Comparison of ENCODE assay signal across 9 cellular contexts in genomic region chr7:37901236-37901827, GRCh38. TPM values are rescaled to one million over a fixed set of nuclear protein-coding genes. Genes with fewer than 3 reads are reported as not detected.
DNase-seq lines count a peak whose midpoint lies in the region; ATAC-seq and TF ChIP-seq lines count a peak whose summit lies in the region.
"Had no signal": no experiment of that assay in that cellular context is flagged by ENCODE, and none has a peak within 500 bp of the region (broad histone marks: within the 10 kb centered on the region; RNA-seq: fewer than 3 reads in every experiment).

No MANE protein-coding gene starts in this region.

- no peaks in the 10 kb centered on the region for H3K27me3 ChIP-seq in lower lobe of right lung (ENCODE audit: low read depth)

- peak; percentile 42 for ATAC-seq in activated CD8-positive, alpha-beta T cell treated with anti-CD3 and anti-CD28 coated beads for 36 hours
- ATAC-seq in activated CD8-positive, alpha-beta T cell treated with anti-CD3 and anti-CD28 coated beads, Interleukin-2, amount 10 ng/mL, durations not matched to agents 7 days and 5 days, result no peak
- peak; percentile 54 to 74 for ATAC-seq in lower lobe of right lung
- ATAC-seq in GM19035 (IDR thresholded peaks at IDR 0.05; ENCODE audit: unreplicated experiment), result no peak
- ATAC-seq in GM21526 (IDR thresholded peaks at IDR 0.05; ENCODE audit: low FRiP score, unreplicated experiment), result no peak

- no peak overlapping the region for H3K27ac Mint-ChIP-seq in activated CD8-positive, alpha-beta T cell treated with anti-CD3 and anti-CD28 coated beads for 36 hours
- H3K27ac Mint-ChIP-seq in activated CD8-positive, alpha-beta T cell treated with anti-CD3 and anti-CD28 coated beads, Interleukin-2, amount 10 ng/mL, durations not matched to agents 7 days and 5 days, result no peak overlapping the region
- H3K27ac Mint-ChIP-seq: activated naive CD8-positive, alpha-beta T cell had no signal

- H3K27me3 Mint-ChIP-seq in activated CD8-positive, alpha-beta T cell treated with anti-CD3 and anti-CD28 coated beads for 36 hours, result peaks cover 2% of the 10 kb centered on the region
- H3K27me3 Mint-ChIP-seq in activated CD8-positive, alpha-beta T cell treated with anti-CD3 and anti-CD28 coated beads, Interleukin-2, amount 10 ng/mL, durations not matched to agents 7 days and 5 days (ENCODE audit: low read depth), result peaks cover 6% of the 10 kb centered on the region

- H3K4me1 ChIP-seq in lower lobe of right lung, result no peaks in the 10 kb centered on the region

- intact Hi-C loops in activated CD8-positive, alpha-beta T cell treated with anti-CD3 and anti-CD28 coated beads for 36 hours (cut with micrococcal nuclease), result loop anchor here (10.0 kb wide), 1 partner anchor 203 kb away; no protein-coding TSS in a partner anchor
- intact Hi-C loops in lower lobe of right lung (cut with DNase I), result no loop called here

- no peaks in the 10 kb centered on the region for H3K9me3 Mint-ChIP-seq in activated CD8-positive, alpha-beta T cell treated with anti-CD3 and anti-CD28 coated beads for 36 hours
- H3K9me3 Mint-ChIP-seq in activated CD8-positive, alpha-beta T cell treated with anti-CD3 and anti-CD28 coated beads, Interleukin-2, amount 10 ng/mL, durations not matched to agents 7 days and 5 days (ENCODE audit: insufficient read depth), result no peaks in the 10 kb centered on the region

- no peaks in the 10 kb centered on the region for H3K36me3 Mint-ChIP-seq in activated CD8-positive, alpha-beta T cell treated with anti-CD3 and anti-CD28 coated beads for 36 hours (ENCODE audit: low read depth)
- H3K36me3 Mint-ChIP-seq in activated CD8-positive, alpha-beta T cell treated with anti-CD3 and anti-CD28 coated beads, Interleukin-2, amount 10 ng/mL, durations not matched to agents 7 days and 5 days (ENCODE audit: low read depth), result no peaks in the 10 kb centered on the region
- H3K36me3 Mint-ChIP-seq: activated naive CD8-positive, alpha-beta T cell had no signal

- H3K4me3 ChIP-seq in lower lobe of right lung, result no peak overlapping the region

- POLR2A ChIA-PET in activated CD8-positive, alpha-beta T cell treated with anti-CD3 and anti-CD28 coated beads for 36 hours (lab: Charles Lee), result no interaction called here
- POLR2A ChIA-PET in activated CD8-positive, alpha-beta T cell treated with anti-CD3 and anti-CD28 coated beads, Interleukin-2, amount 10 ng/mL, durations not matched to agents 7 days and 5 days (lab: Charles Lee), result interaction anchor here (0.7 kb wide), 1 partner anchor 768 kb away, joined by 3 read pairs; no protein-coding TSS in a partner anchor

- no peak overlapping the region for H3K27ac ChIP-seq in lower lobe of right lung

- H3K36me3 ChIP-seq in lower lobe of right lung, result no peaks in the 10 kb centered on the region

- no peak for DNase-seq in activated CD8-positive, alpha-beta T cell treated with anti-CD3 and anti-CD28 coated beads for 36 hours
- no peak for DNase-seq in activated CD8-positive, alpha-beta T cell treated with anti-CD3 and anti-CD28 coated beads, Interleukin-2, amount 10 ng/mL, durations not matched to agents 7 days and 5 days
- peak; percentile 20 for DNase-seq in NCI-H345 treated with DMSO at 0.1 percent for 48 hours (lab: John Stamatoyannopoulos, UW; ENCODE audit: unreplicated experiment)
- peak; percentile 46 for DNase-seq in cerebellar cortex (ENCODE audit: low spot score)
- no peak for DNase-seq in lower lobe of right lung
- DNase-seq in activated CD4-positive, alpha-beta T cell treated with anti-CD3 and anti-CD28 coated beads, Interleukin-2, amount 50 U/mL, for 1 hour, result no peak

- no peaks in the 10 kb centered on the region for H3K4me1 Mint-ChIP-seq in activated CD8-positive, alpha-beta T cell treated with anti-CD3 and anti-CD28 coated beads for 36 hours (ENCODE audit: low read depth)
- H3K4me1 Mint-ChIP-seq in activated CD8-positive, alpha-beta T cell treated with anti-CD3 and anti-CD28 coated beads, Interleukin-2, amount 10 ng/mL, durations not matched to agents 7 days and 5 days (ENCODE audit: low read depth), result no peaks in the 10 kb centered on the region

- CTCF ChIA-PET in activated CD8-positive, alpha-beta T cell treated with anti-CD3 and anti-CD28 coated beads for 36 hours (lab: Charles Lee), result interaction anchor here (0.9 to 2.9 kb wide), 16 partner anchors 8 to 468 kb away, joined by 3 to 14 read pairs (median 4); partner anchors contain the start of gene SFRP4
- CTCF ChIA-PET in activated CD8-positive, alpha-beta T cell treated with anti-CD3 and anti-CD28 coated beads, Interleukin-2, amount 10 ng/mL, durations not matched to agents 7 days and 5 days (lab: Charles Lee), result interaction anchor here (0.7 to 2.7 kb wide), 9 partner anchors 8 to 998 kb away, joined by 3 to 10 read pairs (median 3); partner anchors contain the start of gene EPDR1

- no peak for TF ChIP-seq CTCF in activated CD8-positive, alpha-beta T cell treated with anti-CD3 and anti-CD28 coated beads for 36 hours (IDR thresholded peaks at IDR 0.05)
- peak; percentile 49 for TF ChIP-seq CTCF in lower lobe of right lung (IDR thresholded peaks at IDR 0.05)

- H3K9me3 ChIP-seq in lower lobe of right lung, result no peaks in the 10 kb centered on the region

- H3K4me3 Mint-ChIP-seq in activated CD8-positive, alpha-beta T cell treated with anti-CD3 and anti-CD28 coated beads for 36 hours, result no peak overlapping the region
- H3K4me3 Mint-ChIP-seq in activated CD8-positive, alpha-beta T cell treated with anti-CD3 and anti-CD28 coated beads, Interleukin-2, amount 10 ng/mL, durations not matched to agents 7 days and 5 days, result no peak overlapping the region
- H3K4me3 Mint-ChIP-seq: activated naive CD8-positive, alpha-beta T cell had no signal

RNA-seq across cellular contexts. Expression of gene SFRP4, which starts 15.3 kb away (rescaled TPM):
- not detected for total RNA-seq in activated CD8-positive, alpha-beta T cell treated with anti-CD3 and anti-CD28 coated beads for 36 hours
- total RNA-seq in activated CD8-positive, alpha-beta T cell treated with anti-CD3 and anti-CD28 coated beads, Interleukin-2, amount 10 ng/mL, durations not matched to agents 7 days and 5 days, result not detected
- total RNA-seq in lower lobe of right lung, result 4.8 TPM

RNA-seq across cellular contexts. Expression of gene EPDR1, which starts 19.1 kb away (rescaled TPM):
- total RNA-seq in activated CD8-positive, alpha-beta T cell treated with anti-CD3 and anti-CD28 coated beads for 36 hours, result 1 to 10 TPM; 3.4 to 4.7 TPM
- total RNA-seq in activated CD8-positive, alpha-beta T cell treated with anti-CD3 and anti-CD28 coated beads, Interleukin-2, amount 10 ng/mL, durations not matched to agents 7 days and 5 days, result 1 to 10 TPM in 1 of 2 experiments, under 1 TPM in 1; 0.52 to 1.0 TPM
- total RNA-seq in lower lobe of right lung, result 66.0 TPM

RNA-seq across cellular contexts. Expression of gene NME8, which starts 52.9 kb away (rescaled TPM):
- not detected for total RNA-seq in activated CD8-positive, alpha-beta T cell treated with anti-CD3 and anti-CD28 coated beads for 36 hours
- total RNA-seq in activated CD8-positive, alpha-beta T cell treated with anti-CD3 and anti-CD28 coated beads, Interleukin-2, amount 10 ng/mL, durations not matched to agents 7 days and 5 days, result not detected
- not detected for total RNA-seq in lower lobe of right lung

Comparison
In these comparisons a context has a peak if more than half of its experiments do, and no peak if none do; other contexts are left out.
1. ATAC-seq: peak in activated CD8-positive, alpha-beta T cell treated with anti-CD3 and anti-CD28 coated beads for 36 hours (single experiment) and lower lobe of right lung (2 of 2); none in activated CD8-positive, alpha-beta T cell treated with anti-CD3 and anti-CD28 coated beads, Interleukin-2, amount 10 ng/mL, durations not matched to agents 7 days and 5 days (single experiment), GM19035 (single experiment) and GM21526 (single experiment).
2. DNase-seq: peak in NCI-H345 treated with DMSO at 0.1 percent for 48 hours (single experiment) and cerebellar cortex (single experiment); none in activated CD8-positive, alpha-beta T cell treated with anti-CD3 and anti-CD28 coated beads for 36 hours (single experiment), activated CD8-positive, alpha-beta T cell treated with anti-CD3 and anti-CD28 coated beads, Interleukin-2, amount 10 ng/mL, durations not matched to agents 7 days and 5 days (single experiment), lower lobe of right lung (single experiment) and activated CD4-positive, alpha-beta T cell treated with anti-CD3 and anti-CD28 coated beads, Interleukin-2, amount 50 U/mL, for 1 hour (single experiment).
3. RNA of gene EPDR1, which starts 19.1 kb away (total RNA-seq): 66.0 TPM in lower lobe of right lung (single experiment); 3.4 to 4.7 TPM in activated CD8-positive, alpha-beta T cell treated with anti-CD3 and anti-CD28 coated beads for 36 hours and 0.52 to 1.0 TPM in activated CD8-positive, alpha-beta T cell treated with anti-CD3 and anti-CD28 coated beads, Interleukin-2, amount 10 ng/mL, durations not matched to agents 7 days and 5 days; every median in the first group is over 10 times any median in the second.